Comparison of ENCODE assay signal across 24 cellular contexts in genomic region chr12:133026996-133027395, GRCh38.
"Had no signal": no experiment of that assay in that cellular context is flagged by ENCODE, and none has a peak within 500 bp of the region (broad histone marks: within the 10 kb centered on the region; RNA-seq: fewer than 3 reads in every experiment).

No MANE protein-coding gene starts in this region.

- H3K4me1 ChIP-seq: body of pancreas, prostate gland, right atrium auricular region, transverse colon had no signal

- ATAC-seq: activated T-cell treated with anti-CD3 and anti-CD28 coated beads, Interleukin-2, amount 50 U/mL, for 4 hours; body of pancreas; esophagus mucosa; left ventricle myocardium superior had no signal

- H3K4me3 ChIP-seq: body of pancreas, hepatocyte, ovary, prostate gland, right atrium auricular region, skin epidermis, transverse colon had no signal

- DNase-seq: activated CD4-positive, alpha-beta T cell treated with anti-CD3 and anti-CD28 coated beads for 4 hours; activated CD4-positive, alpha-beta T cell treated with anti-CD3 and anti-CD28 coated beads, Interleukin-2, amount 50 U/mL, for 48 hours; activated CD4-positive, CD25-positive, alpha-beta regulatory T cell; activated CD8-positive, alpha-beta memory T cell treated with anti-CD3 and anti-CD28 coated beads, Interleukin-2, amount 50 U/mL, for 48 hours; activated naive CD4-positive, alpha-beta T cell treated with anti-CD3 and anti-CD28 coated beads for 36 hours; activated naive CD8-positive, alpha-beta T cell treated with anti-CD3 and anti-CD28 coated beads, Interleukin-2, amount 10 ng/mL, durations not matched to agents 7 days and 5 days; activated T-cell treated with anti-CD3 and anti-CD28 coated beads, Interleukin-2, amount 50 U/mL, for 4 hours; amygdala; body of pancreas; effector CD4-positive, alpha-beta T cell; foreskin melanocyte; glutamatergic neuron; immature natural killer cell; left ventricle myocardium superior; ovary; stimulated activated CD4-positive, alpha-beta T cell treated with anti-CD3 and anti-CD28 coated beads, Interleukin-1b, Interleukin-23, amount 100 ng/mL, for 48 hours; T-helper 9 cell; transverse colon had no signal

- H3K27ac ChIP-seq: body of pancreas, hepatocyte, neutrophil, ovary, prostate gland, right atrium auricular region, skin epidermis, transverse colon had no signal

- H3K36me3 ChIP-seq: neutrophil, ovary, prostate gland, right atrium auricular region, transverse colon had no signal

- H3K9me3 ChIP-seq: ovary, prostate gland had no signal

- H3K27me3 ChIP-seq: body of pancreas, hepatocyte, neutrophil, ovary, right atrium auricular region, transverse colon had no signal
